ENCODE assay signal across 25 cellular contexts in genomic region chr22:45151503-45151902, GRCh38. TPM values are rescaled to one million over a fixed set of nuclear protein-coding genes. Genes with fewer than 3 reads are reported as not detected.
DNase-seq lines count a peak whose midpoint lies in the region; ATAC-seq, FAIRE-seq and TF ChIP-seq lines count a peak whose summit lies in the region.
"Had no signal": no experiment of that assay in that cellular context is flagged by ENCODE, and none has a peak within 500 bp of the region (broad histone marks: within the 10 kb centered on the region; RNA-seq: fewer than 3 reads in every experiment).

No MANE protein-coding gene starts in this region.

- H3K27ac Mint-ChIP-seq in MCF 10A (ENCODE audit: low read depth, unreplicated experiment) (peak overlapping the region; percentile 71), natural killer cell (peak overlapping the region in 1 of 2 donors; percentile 9)
- H3K27ac Mint-ChIP-seq: CD8-positive, alpha-beta T cell; HFFc6 had no signal

- no peak for TF ChIP-seq CTCF in MCF 10A (IDR thresholded peaks at IDR 0.05; ENCODE audit: unreplicated experiment)
- no peak for TF ChIP-seq CTCF in breast epithelium (IDR thresholded peaks at IDR 0.05)
- TF ChIP-seq CTCF in Loucy (conservative IDR thresholded peaks at IDR 0.05; ENCODE audit: low read length) = no peak
- no peak for TF ChIP-seq CTCF in natural killer cell (IDR thresholded peaks at IDR 0.05)
- no peak for TF ChIP-seq CTCF in smooth muscle cell (IDR thresholded peaks at IDR 0.05; ENCODE audit: borderline replicate concordance, insufficient read depth, poor library complexity, severe bottlenecking)

- H3K4me3 ChIP-seq in breast epithelium = no peak overlapping the region
- no peak overlapping the region for H3K4me3 ChIP-seq in Loucy (ENCODE audit: low read length, poor library complexity, severe bottlenecking)
- no peak overlapping the region for H3K4me3 ChIP-seq in smooth muscle cell
- H3K4me3 ChIP-seq: A549, GM12878, HAP-1 had no signal

- no peak for TF ChIP-seq POLR2A in breast epithelium (IDR thresholded peaks at IDR 0.05)

- H3K9me3 ChIP-seq in breast epithelium (no peaks in the 10 kb centered on the region), Loucy (ENCODE audit: insufficient read depth, low read depth, low read length) (no peaks in the 10 kb centered on the region), smooth muscle cell (replicated peaks; ENCODE audit: low read depth) (no peaks in the 10 kb centered on the region)
- H3K9me3 ChIP-seq: A549, Caco-2, HAP-1 had no signal

- H3K4me3 Mint-ChIP-seq in MCF 10A (ENCODE audit: unreplicated experiment) (no peak overlapping the region), natural killer cell (no peak overlapping the region)
- H3K4me3 Mint-ChIP-seq: CD4-positive, CD25-positive, alpha-beta regulatory T cell; CD8-positive, alpha-beta T cell; HFFc6 had no signal

- H3K27ac ChIP-seq in breast epithelium = no peak overlapping the region
- no peak overlapping the region for H3K27ac ChIP-seq in smooth muscle cell (ENCODE audit: low read depth)
- H3K27ac ChIP-seq: A549, C4-2B had no signal

- no peaks in the 10 kb centered on the region for H4K20me1 ChIP-seq in Loucy (ENCODE audit: insufficient read depth, low read length, poor library complexity, severe bottlenecking)
- H4K20me1 ChIP-seq in smooth muscle cell (ENCODE audit: low read depth) = peaks cover 18% of the 10 kb centered on the region

- H3F3A ChIP-seq in Loucy (ENCODE audit: low read depth) (no peaks in the 10 kb centered on the region), smooth muscle cell (ENCODE audit: low read depth) (peaks cover 13% of the 10 kb centered on the region)

- ATAC-seq in natural killer cell = no peak
- ATAC-seq: A549; CD8-positive, alpha-beta T cell; GM12878 had no signal

- H3K9me2 ChIP-seq in Loucy (replicated peaks; ENCODE audit: low read depth, low read length) = no peaks in the 10 kb centered on the region

- H3K27me3 ChIP-seq in breast epithelium (no peaks in the 10 kb centered on the region), Loucy (ENCODE audit: insufficient read depth, low read length, poor library complexity, severe bottlenecking) (no peaks in the 10 kb centered on the region), smooth muscle cell (ENCODE audit: low read depth) (no peaks in the 10 kb centered on the region)

- no peaks in the 10 kb centered on the region for H3K27me3 Mint-ChIP-seq in MCF 10A (ENCODE audit: insufficient read depth, unreplicated experiment)
- H3K27me3 Mint-ChIP-seq in natural killer cell (ENCODE audit: low read depth in 2 of 2) = no peaks in the 10 kb centered on the region

- H3K9me3 Mint-ChIP-seq in MCF 10A (ENCODE audit: unreplicated experiment) (no peaks in the 10 kb centered on the region), natural killer cell (no peaks in the 10 kb centered on the region)
- H3K9me3 Mint-ChIP-seq: CD8-positive, alpha-beta T cell; HFFc6 had no signal

- POLR2A ChIA-PET in MCF 10A (lab: Yijun Ruan, JAX) = interaction anchor here (2.5 kb wide), 1 partner anchor 14 kb away, joined by 6 read pairs; no protein-coding TSS in a partner anchor

- WGBS in smooth muscle cell (ENCODE audit: low lambda C conversion rate) = 98% methylated on average over 6 of the region's 6 CpGs

- intact Hi-C loops in MCF 10A (cut with micrococcal nuclease) (no loop called here), breast epithelium (cut with DNase I; ENCODE audit: low total_unique reads) (loop anchor here (10.0 kb wide), 1 partner anchor 1063 kb away; no protein-coding TSS in a partner anchor), natural killer cell (cut with micrococcal nuclease) (no loop called here)

- no peak for DNase-seq in MCF 10A (ENCODE audit: unreplicated experiment)
- DNase-seq in breast epithelium (ENCODE audit: low spot score in 2 of 2) = no peak
- DNase-seq in GM19239 (ENCODE audit: insufficient read length, low spot score) = no peak
- no peak for DNase-seq in natural killer cell
- DNase-seq in AG08395 (ENCODE audit: low spot score) = no peak
- no peak for DNase-seq in smooth muscle cell (lab: John Stamatoyannopoulos, UW; ENCODE audit: unreplicated experiment)
- DNase-seq: 8988T; ACHN; Caco-2; CD4-positive, CD25-positive, alpha-beta regulatory T cell; CD8-positive, alpha-beta T cell; DMS 273 treated with DMSO at 0.1 percent for 48 hours; DMS79; EL; GDM1; GOT3; HFFc6 had no signal

- no peaks in the 10 kb centered on the region for H3K4me1 ChIP-seq in breast epithelium
- H3K4me1 ChIP-seq in Loucy (ENCODE audit: insufficient read depth, low read length, poor library complexity, severe bottlenecking) = peaks cover 22% of the 10 kb centered on the region
- H3K4me1 ChIP-seq in smooth muscle cell (ENCODE audit: low read depth) = no peaks in the 10 kb centered on the region
- H3K4me1 ChIP-seq: HAP-1 had no signal

- peaks cover 68% of the 10 kb centered on the region for H3K36me3 Mint-ChIP-seq in MCF 10A (ENCODE audit: insufficient read depth, unreplicated experiment)
- H3K36me3 Mint-ChIP-seq in natural killer cell = peaks cover 8% of the 10 kb centered on the region

- no peaks in the 10 kb centered on the region for H3K79me2 ChIP-seq in Loucy (ENCODE audit: insufficient read depth, low read length)
- no peaks in the 10 kb centered on the region for H3K79me2 ChIP-seq in smooth muscle cell (ENCODE audit: low read depth)

- CTCF ChIA-PET in MCF 10A (lab: Yijun Ruan, JAX) = no interaction called here

- BruUV-seq in MCF 10A (replicated peaks; lab: Mats Ljungman, UMichigan) = no TSS peak

- FAIRE-seq in GM19239 (lab: Jason Lieb, UNC) = peak; percentile 60
- FAIRE-seq: A549, D721Med, GM12878, GM18507, H54 had no signal

- H3K4me2 ChIP-seq in Loucy (ENCODE audit: low read depth, low read length, poor library complexity, severe bottlenecking) = peak overlapping the region; percentile 29
- no peak overlapping the region for H3K4me2 ChIP-seq in smooth muscle cell
- H3K4me2 ChIP-seq: A549 had no signal

- peaks cover 23% of the 10 kb centered on the region for H3K4me1 Mint-ChIP-seq in MCF 10A (ENCODE audit: insufficient read depth, unreplicated experiment)
- peaks cover 6 to 20% of the 10 kb centered on the region in 2 donors for H3K4me1 Mint-ChIP-seq in natural killer cell

- H3K9ac ChIP-seq in Loucy (ENCODE audit: low read depth, low read length, poor library complexity, severe bottlenecking) (no peak overlapping the region), smooth muscle cell (ENCODE audit: low read depth) (no peak overlapping the region)

- H2AFZ ChIP-seq in Loucy (ENCODE audit: low read length) (no peak overlapping the region), smooth muscle cell (ENCODE audit: low read depth) (no peak overlapping the region)

- H3K36me3 ChIP-seq in breast epithelium (no peaks in the 10 kb centered on the region), Loucy (ENCODE audit: insufficient read depth, low read length) (no peaks in the 10 kb centered on the region), smooth muscle cell (ENCODE audit: low read depth) (no peaks in the 10 kb centered on the region)

RNA-seq across cellular contexts. Expression of gene NUP50, which starts 12.2 kb away (rescaled TPM):
- 70.3 and 72.5 TPM in 2 replicates for total RNA-seq in MCF 10A (2022)
- total RNA-seq in breast epithelium = 10 to 100 TPM; 40.6 to 53.9 (median 49.2) TPM
- 10 to 100 TPM; 63.9 to 99.4 (median 98.6) TPM for total RNA-seq in natural killer cell
- 21.0 and 33.5 TPM in 2 replicates for total RNA-seq in smooth muscle cell
- 16.8 and 18.6 TPM in 2 replicates for polyA plus RNA-seq in smooth muscle cell
